1 cellular context compared by ENCODE assay signal in the genomic region with DNA sequence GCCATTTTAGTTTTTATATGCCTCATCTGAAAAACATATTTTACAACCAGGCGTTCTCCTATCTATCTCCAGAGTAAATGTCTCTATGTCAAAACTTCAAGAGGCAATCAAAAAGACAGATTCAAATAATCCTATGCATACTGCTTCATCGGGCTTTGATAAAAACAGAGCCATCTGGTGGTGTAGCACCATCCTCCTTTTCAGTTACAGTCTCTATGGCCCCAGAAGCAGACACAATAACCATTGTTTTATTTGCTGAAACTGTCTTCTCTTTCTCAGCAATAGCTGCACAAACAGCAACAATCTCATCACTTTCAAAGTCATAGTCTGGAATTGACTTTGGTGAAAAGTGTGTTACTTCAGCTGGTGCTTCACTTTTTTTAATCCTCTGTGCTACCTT.
TF ChIP-seq lines count a peak whose summit lies in the region.

No MANE protein-coding gene starts in this region.

TF ChIP-seq in HCT116, 20 proteins besides CTCF, POLR2A, EP300 and RAD21 (continued from another document):
- TF ChIP-seq CBX3 (IDR thresholded peaks at IDR 0.05; ENCODE audit: low read depth) (no peak), MAX (IDR thresholded peaks at IDR 0.05) (no peak), YY1 (IDR thresholded peaks at IDR 0.05; ENCODE audit: extremely low read depth, insufficient replicate concordance, low read depth, low read length) (no peak), TCF7L2 (IDR thresholded peaks at IDR 0.05; ENCODE audit: borderline replicate concordance, extremely low read depth, insufficient read depth, insufficient read length) (no peak), SP1 (IDR thresholded peaks at IDR 0.05; ENCODE audit: low read depth) (no peak)
